Comparison of ENCODE assay signal across 10 cellular contexts in genomic region chr11:10454506-10454901, GRCh38. TPM values are rescaled to one million over a fixed set of nuclear protein-coding genes. Genes with fewer than 3 reads are reported as not detected.
DNase-seq lines count a peak whose midpoint lies in the region; ATAC-seq and TF ChIP-seq lines count a peak whose summit lies in the region.
"Had no signal": no experiment of that assay in that cellular context is flagged by ENCODE, and none has a peak within 500 bp of the region (broad histone marks: within the 10 kb centered on the region; RNA-seq: fewer than 3 reads in every experiment).

No MANE protein-coding gene starts in this region.

- H3K36me3 ChIP-seq in Caco-2 (ENCODE audit: control insufficient read depth, insufficient read depth, low read length): no peaks in the 10 kb centered on the region

- H3K4me3 ChIP-seq in HL-60 (replicated peaks; ENCODE audit: insufficient read depth, low read length) (no peak overlapping the region), Caco-2 (ENCODE audit: low read depth, low read length) (no peak overlapping the region)

- H3K36me3 Mint-ChIP-seq in CD14-positive monocyte: peaks cover 5 to 7% of the 10 kb centered on the region in 2 donors
- no peaks in the 10 kb centered on the region for H3K36me3 Mint-ChIP-seq in natural killer cell
- peaks cover 12% of the 10 kb centered on the region for H3K36me3 Mint-ChIP-seq in Caco-2 (ENCODE audit: insufficient read depth, unreplicated experiment)

- H3K27me3 ChIP-seq in HL-60 (ENCODE audit: insufficient read depth, poor library complexity, severe bottlenecking) (no peaks in the 10 kb centered on the region), Caco-2 (replicated peaks; ENCODE audit: control insufficient read depth, insufficient read depth, low read length) (no peaks in the 10 kb centered on the region)

- BruUV-seq in Caco-2 (replicated peaks; lab: Mats Ljungman, UMichigan): no TSS peak

- TF ChIP-seq CTCF in CD14-positive monocyte (IDR thresholded peaks at IDR 0.05) (no peak), HL-60 (IDR thresholded peaks at IDR 0.05; ENCODE audit: insufficient read depth, low read length) (no peak), natural killer cell (IDR thresholded peaks at IDR 0.05) (no peak), Caco-2 (IDR thresholded peaks at IDR 0.05; ENCODE audit: insufficient read depth in 1 of 2, low read depth in 1 of 2, low read length in 1 of 2, severe bottlenecking in 1 of 2, unreplicated experiment in 1 of 2) (no peak)

- CTCF ChIA-PET in Caco-2 (lab: Charles Lee): interaction anchor here (1.3 kb wide), 1 partner anchor 48 kb away, joined by 4 read pairs; no protein-coding TSS in a partner anchor

- H3K4me3 Mint-ChIP-seq in CD14-positive monocyte (no peak overlapping the region), natural killer cell (peak overlapping the region; percentile 17), Caco-2 (ENCODE audit: unreplicated experiment) (no peak overlapping the region)
- H3K4me3 Mint-ChIP-seq: neural crest cell had no signal

- no peak for ATAC-seq in natural killer cell

- H3K27ac ChIP-seq in HL-60 (replicated peaks): peak overlapping the region; percentile 81
- H3K27ac ChIP-seq in angular gyrus (ENCODE audit: low read depth, low read length): peak overlapping the region; percentile 66

- no peaks in the 10 kb centered on the region for H3K9me3 ChIP-seq in Caco-2

- H3K27ac Mint-ChIP-seq in CD14-positive monocyte: peak overlapping the region in 4 of 7 donors; percentile 86 to 96 (median 93)
- peak overlapping the region in 1 of 2 donors; percentile 82 for H3K27ac Mint-ChIP-seq in natural killer cell
- H3K27ac Mint-ChIP-seq in Caco-2 (ENCODE audit: unreplicated experiment): no peak overlapping the region

- intact Hi-C loops in CD14-positive monocyte (cut with micrococcal nuclease) (no loop called here), natural killer cell (cut with micrococcal nuclease) (loop anchor here (5.0 kb wide), 1 partner anchor 88 kb away; the partner anchor contains the start of gene RNF141), Caco-2 (cut with micrococcal nuclease; ENCODE audit: unreplicated experiment) (loop anchor here (5.0 kb wide), 1 partner anchor 47 kb away; no protein-coding TSS in a partner anchor)

- H3K9me3 Mint-ChIP-seq in CD14-positive monocyte (peaks cover 0 to 2% (median 0%) of the 10 kb centered on the region in 7 donors), natural killer cell (no peaks in the 10 kb centered on the region), Caco-2 (ENCODE audit: unreplicated experiment) (no peaks in the 10 kb centered on the region)
- H3K9me3 Mint-ChIP-seq: neural crest cell had no signal

- H3K27me3 Mint-ChIP-seq in CD14-positive monocyte (ENCODE audit: low read depth in 3 of 3) (peaks cover 0 to 8% (median 4%) of the 10 kb centered on the region in 3 donors), natural killer cell (ENCODE audit: low read depth in 2 of 2) (peaks cover 13 to 16% of the 10 kb centered on the region in 2 donors), Caco-2 (ENCODE audit: insufficient read depth, unreplicated experiment) (no peaks in the 10 kb centered on the region)

- peaks cover 23% of the 10 kb centered on the region for H3K4me1 ChIP-seq in Caco-2

- H3K4me1 Mint-ChIP-seq in CD14-positive monocyte (peaks cover 76% of the 10 kb centered on the region), natural killer cell (peaks cover 44 to 58% of the 10 kb centered on the region in 2 donors), Caco-2 (ENCODE audit: low read depth, unreplicated experiment) (peaks cover 15% of the 10 kb centered on the region)

- POLR2A ChIA-PET in Caco-2 (lab: Charles Lee): interaction anchor here (1.1 kb wide), 1 partner anchor 297 kb away, joined by 3 read pairs; the partner anchor contains the start of gene CTR9

- DNase-seq in CD14-positive monocyte (ENCODE audit: low spot score): no peak
- no peak for DNase-seq in HL-60 (ENCODE audit: low read depth in 1 of 2, low spot score in 1 of 2)
- DNase-seq in natural killer cell: no peak
- no peak for DNase-seq in 8988T
- no peak for DNase-seq in Caco-2
- no peak for DNase-seq in GM03348 (ENCODE audit: low spot score)
- DNase-seq in HCEC 1CT: no peak
- DNase-seq: NCI-H187 treated with DMSO at 0.1 percent for 48 hours had no signal

RNA-seq across cellular contexts. Expression of gene AMPD3, which starts 0.6 kb away (rescaled TPM):
- polyA plus RNA-seq in CD14-positive monocyte: 10 to 100 TPM; 10.5 to 14.3 TPM
- 1 to 10 TPM; 5.5 to 9.2 (median 6.8) TPM for total RNA-seq in natural killer cell
- total RNA-seq in Caco-2 (2022): 10.5 and 13.4 TPM in 2 replicates

Comparison
In these comparisons a context has a peak if more than half of its experiments do, and no peak if none do; other contexts are left out.
1. intact Hi-C loops: an anchor here in natural killer cell (5.0 kb wide) and Caco-2 (5.0 kb wide); none called in CD14-positive monocyte.